ENCODE assay signal across 11 cellular contexts in the genomic region with DNA sequence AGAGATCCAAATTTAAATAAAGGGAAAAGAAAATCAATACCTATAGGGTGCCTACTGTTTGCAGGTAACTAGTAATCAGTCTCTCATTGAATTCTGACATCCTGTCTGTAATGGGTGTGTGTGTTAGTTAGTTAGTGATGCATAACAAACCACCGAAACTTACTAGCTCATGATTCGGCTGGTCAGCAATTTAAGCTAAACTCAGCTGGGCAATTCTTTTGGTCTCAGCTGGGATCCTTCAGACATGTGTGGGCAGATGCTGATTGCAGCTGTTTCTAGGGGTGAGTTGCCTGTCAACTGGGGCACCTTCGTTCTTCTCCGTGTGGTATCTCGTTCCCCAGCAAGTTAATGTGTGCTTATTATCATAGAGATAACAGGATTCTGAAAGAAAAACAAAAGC. TPM values are rescaled to one million over a fixed set of nuclear protein-coding genes. Genes with fewer than 3 reads are reported as not detected.
A peak's percentile ranks its signal among the peaks of the same experiment; 100 is the strongest.
DNase-seq lines count a peak whose midpoint lies in the region; ATAC-seq, FAIRE-seq and TF ChIP-seq lines count a peak whose summit lies in the region.
"Had no signal": no experiment of that assay in that cellular context is flagged by ENCODE, and none has a peak within 500 bp of the region (broad histone marks: within the 10 kb centered on the region; RNA-seq: fewer than 3 reads in every experiment).

No MANE protein-coding gene starts in this region.

- H3K9ac ChIP-seq in smooth muscle cell (ENCODE audit: low read depth) = no peak overlapping the region

- 47% methylated on average over 5 of the region's 5 CpGs for WGBS in smooth muscle cell (ENCODE audit: low lambda C conversion rate)
- WGBS in tibial nerve, 2 donors = 61 to 83% methylated on average over 5 of the region's 5 CpGs

- no peaks in the 10 kb centered on the region for H3F3A ChIP-seq in smooth muscle cell (ENCODE audit: low read depth)

- DNase-seq in T-helper 1 cell = no peak
- peak; percentile 57 to 79 for DNase-seq in SJCRH30
- no peak for DNase-seq in smooth muscle cell (lab: John Stamatoyannopoulos, UW; ENCODE audit: unreplicated experiment)
- no peak for DNase-seq in urothelium cell line (ENCODE audit: low spot score)
- DNase-seq in tibial nerve (ENCODE audit: low spot score in 2 of 2) = no peak
- DNase-seq in central memory CD4-positive, alpha-beta T cell = no peak

- no peaks in the 10 kb centered on the region; the same call in 1 of the 2 replicates for H3K9me3 ChIP-seq in SJCRH30 (replicated peaks)
- H3K9me3 ChIP-seq in smooth muscle cell (replicated peaks; ENCODE audit: low read depth) = no peaks in the 10 kb centered on the region
- no peaks in the 10 kb centered on the region for H3K9me3 ChIP-seq in tibial nerve

- H3K4me3 Mint-ChIP-seq in T-helper 1 cell treated with Interleukin-12 subunit alpha and Interleukin-12 subunit beta and Interleukin-4 antibody, amounts not matched to agents 30 μg/mL and 1 μg/mL, for 36 hours = peak overlapping the region; percentile 9

- no peak overlapping the region for H3K27ac Mint-ChIP-seq in T-helper 1 cell treated with Interleukin-12 subunit alpha and Interleukin-12 subunit beta and Interleukin-4 antibody, amounts not matched to agents 30 μg/mL and 1 μg/mL, for 36 hours

- H3K36me3 ChIP-seq in SJCRH30 = peaks cover 8% of the 10 kb centered on the region
- H3K36me3 ChIP-seq in smooth muscle cell (ENCODE audit: low read depth) = no peaks in the 10 kb centered on the region
- H3K36me3 ChIP-seq in tibial nerve = peaks cover 0 to under 1% (median 0%) of the 10 kb centered on the region in 3 donors

- no peak for TF ChIP-seq EP300 in tibial nerve (IDR thresholded peaks at IDR 0.05)

- H3K4me1 Mint-ChIP-seq in T-helper 1 cell treated with Interleukin-12 subunit alpha and Interleukin-12 subunit beta and Interleukin-4 antibody, amounts not matched to agents 30 μg/mL and 1 μg/mL, for 36 hours (ENCODE audit: low read depth) = peaks cover 37% of the 10 kb centered on the region

- H3K27ac ChIP-seq in SJCRH30 = no peak overlapping the region
- H3K27ac ChIP-seq in smooth muscle cell (ENCODE audit: low read depth) = no peak overlapping the region
- H3K27ac ChIP-seq in tibial nerve = no peak overlapping the region

- no peak overlapping the region for H3K4me2 ChIP-seq in smooth muscle cell

- peaks cover 36% of the 10 kb centered on the region for H3K79me2 ChIP-seq in smooth muscle cell (ENCODE audit: low read depth)

- peaks cover 24% of the 10 kb centered on the region for H3K4me1 ChIP-seq in SJCRH30
- peaks cover 14% of the 10 kb centered on the region for H3K4me1 ChIP-seq in smooth muscle cell (ENCODE audit: low read depth)
- peaks cover 0 to 34% (median 16%) of the 10 kb centered on the region in 4 donors for H3K4me1 ChIP-seq in tibial nerve

- peak; percentile 56 for ATAC-seq in HG02884 (IDR thresholded peaks at IDR 0.05; ENCODE audit: unreplicated experiment)

- H3K9me3 Mint-ChIP-seq in T-helper 1 cell treated with Interleukin-12 subunit alpha and Interleukin-12 subunit beta and Interleukin-4 antibody, amounts not matched to agents 30 μg/mL and 1 μg/mL, for 36 hours = peaks cover 9% of the 10 kb centered on the region

- H2AFZ ChIP-seq in smooth muscle cell (ENCODE audit: low read depth) = peak overlapping the region; percentile 40

- H3K4me3 ChIP-seq in SJCRH30 (peak overlapping the region; percentile 97), smooth muscle cell (no peak overlapping the region), tibial nerve (no peak overlapping the region)

- peaks cover 21% of the 10 kb centered on the region for H4K20me1 ChIP-seq in smooth muscle cell (ENCODE audit: low read depth)

- peaks cover 15% of the 10 kb centered on the region for H3K27me3 Mint-ChIP-seq in T-helper 1 cell treated with Interleukin-12 subunit alpha and Interleukin-12 subunit beta and Interleukin-4 antibody, amounts not matched to agents 30 μg/mL and 1 μg/mL, for 36 hours (ENCODE audit: low read depth)

- no peaks in the 10 kb centered on the region for H3K27me3 ChIP-seq in SJCRH30
- H3K27me3 ChIP-seq in smooth muscle cell (ENCODE audit: low read depth) = no peaks in the 10 kb centered on the region
- no peaks in the 10 kb centered on the region for H3K27me3 ChIP-seq in tibial nerve

- peaks cover 25% of the 10 kb centered on the region for H3K36me3 Mint-ChIP-seq in T-helper 1 cell treated with Interleukin-12 subunit alpha and Interleukin-12 subunit beta and Interleukin-4 antibody, amounts not matched to agents 30 μg/mL and 1 μg/mL, for 36 hours (ENCODE audit: low read depth)

- TF ChIP-seq POLR2A in tibial nerve (IDR thresholded peaks at IDR 0.05) = no peak

- TF ChIP-seq CTCF in smooth muscle cell (IDR thresholded peaks at IDR 0.05; ENCODE audit: borderline replicate concordance, insufficient read depth, poor library complexity, severe bottlenecking) = no peak
- no peak for TF ChIP-seq CTCF in tibial nerve (IDR thresholded peaks at IDR 0.05)

- no peak for FAIRE-seq in urothelium cell line (lab: Jason Lieb, UNC)
- FAIRE-seq: A204.1 had no signal

RNA-seq across cellular contexts. Expression of gene ZNF124, which starts 40.2 kb away (rescaled TPM):
- 74.6 and 78.6 TPM in 2 replicates for total RNA-seq in SJCRH30 (2014; rRNA removed; shearing (Covaris generic))
- total RNA-seq in smooth muscle cell (47.2 and 70.3 TPM in 2 replicates), tibial nerve (10 to 100 TPM; 11.1 to 34.1 (median 15.6) TPM)
- 4.2 and 6.3 TPM in 2 replicates for polyA plus RNA-seq in smooth muscle cell

RNA-seq across cellular contexts. Expression of gene VN1R5, which starts 43.9 kb away (rescaled TPM):
- not detected in 2 replicates for total RNA-seq in SJCRH30 (2014; rRNA removed; shearing (Covaris generic))
- total RNA-seq in smooth muscle cell = not detected in 2 replicates
- polyA plus RNA-seq in smooth muscle cell = not detected in 2 replicates
- total RNA-seq in tibial nerve = not detected
- polyA plus RNA-seq: esophagus, neural cell had no signal

Comparison
In these comparisons a context has a peak if more than half of its experiments do, and no peak if none do; other contexts are left out.
1. DNase-seq: peak in SJCRH30 (2 of 2); none in T-helper 1 cell (0 of 5), smooth muscle cell (single experiment), urothelium cell line (single experiment), tibial nerve (0 of 2) and central memory CD4-positive, alpha-beta T cell (single experiment).